Comparison of ENCODE assay signal across 1 cellular context in genomic region chr11:66970808-66971442, GRCh38.
A peak's percentile ranks its signal among the peaks of the same experiment; 100 is the strongest.
TF ChIP-seq lines count a peak whose summit lies in the region.

No MANE protein-coding gene starts in this region.

TF ChIP-seq in HEK293, 187 proteins besides CTCF, POLR2A, EP300 and RAD21 (continued from another document):
- TF ChIP-seq ZNF518A (tag by site-specific recombination; conservative IDR thresholded peaks at IDR 0.05; ENCODE audit: low read depth), result no peak
- TF ChIP-seq ZNF221 (tag by site-specific recombination; IDR thresholded peaks at IDR 0.05; ENCODE audit: borderline replicate concordance), result no peak
- TF ChIP-seq ZNF488 (tag by site-specific recombination; IDR thresholded peaks at IDR 0.05), result no peak
- peak; percentile 34 for TF ChIP-seq SETDB1 (IDR thresholded peaks at IDR 0.05; ENCODE audit: insufficient read length, low read length)
- TF ChIP-seq ZNF350 (tag by site-specific recombination; IDR thresholded peaks at IDR 0.05), result no peak
- TF ChIP-seq SP2 (tag by site-specific recombination; IDR thresholded peaks at IDR 0.05), result no peak
- no peak for TF ChIP-seq ZNF626 (tag by site-specific recombination; IDR thresholded peaks at IDR 0.05)
- no peak for TF ChIP-seq FEZF1 (tag by site-specific recombination; IDR thresholded peaks at IDR 0.05)
- no peak for TF ChIP-seq ZNF280D (tag by site-specific recombination; IDR thresholded peaks at IDR 0.05)
- no peak for TF ChIP-seq ZNF776 (tag by site-specific recombination; IDR thresholded peaks at IDR 0.05; ENCODE audit: borderline replicate concordance)
- TF ChIP-seq ZNF654 (tag by site-specific recombination; IDR thresholded peaks at IDR 0.05; ENCODE audit: low read depth), result no peak
- peak; percentile 49; the same call in 1 of the 2 replicates for TF ChIP-seq ZNF629 (tag by site-specific recombination; IDR thresholded peaks at IDR 0.05)
- no peak for TF ChIP-seq GLI2 (tag by site-specific recombination; IDR thresholded peaks at IDR 0.05; ENCODE audit: borderline replicate concordance, low read depth)
- TF ChIP-seq ZNF777 (tag by site-specific recombination; IDR thresholded peaks at IDR 0.05; ENCODE audit: borderline replicate concordance), result no peak
- TF ChIP-seq MZF1 (tag by site-specific recombination; IDR thresholded peaks at IDR 0.05; ENCODE audit: borderline replicate concordance), result no peak
- no peak for TF ChIP-seq ZNF37A (tag by site-specific recombination; IDR thresholded peaks at IDR 0.05)
- no peak for TF ChIP-seq BCL11B (tag by site-specific recombination; IDR thresholded peaks at IDR 0.05; ENCODE audit: low read depth)
- TF ChIP-seq ZNF624 (tag by site-specific recombination; IDR thresholded peaks at IDR 0.05), result no peak
- TF ChIP-seq ZNF335 (tag by site-specific recombination; conservative IDR thresholded peaks at IDR 0.05), result 0 out of 2 replicates have a peak, but pooled peaks have one; percentile 27
- TF ChIP-seq ZNF280C (tag by site-specific recombination; IDR thresholded peaks at IDR 0.05), result no peak
